14 cellular contexts compared by ENCODE assay signal in genomic region chr9:128020692-128021091, GRCh38.
DNase-seq lines count a peak whose midpoint lies in the region; ATAC-seq lines count a peak whose summit lies in the region.
"Had no signal": no experiment of that assay in that cellular context is flagged by ENCODE, and none has a peak within 500 bp of the region (broad histone marks: within the 10 kb centered on the region; RNA-seq: fewer than 3 reads in every experiment).

No MANE protein-coding gene starts in this region.

- no peak for DNase-seq in activated naive CD4-positive, alpha-beta T cell (lab: John Stamatoyannopoulos, UW)
- DNase-seq in NAMALWA (ENCODE audit: low spot score) (peak; percentile 42), NCI-H1930 (lab: John Stamatoyannopoulos, UW) (no peak), AML-193 (lab: John Stamatoyannopoulos, UW) (no peak)
- no peak for DNase-seq in effector memory CD4-positive, alpha-beta T cell
- no peak for DNase-seq in stimulated activated effector memory CD8-positive, alpha-beta T cell treated with anti-CD3 and anti-CD28 coated beads, Interleukin-12 subunit alpha, Interleukin-12 subunit beta, amount 100 ng/mL, for 72 hours (ENCODE audit: low spot score in 2 of 2)
- DNase-seq: amygdala; NCI-H2081; pancreas; SHP77; stimulated activated CD4-positive, alpha-beta T cell treated with anti-CD3 and anti-CD28 coated beads, Interleukin-4, amount 100 ng/mL, for 24 hours had no signal

- H3K36me3 ChIP-seq in effector memory CD4-positive, alpha-beta T cell (ENCODE audit: control insufficient read depth, insufficient read depth, low read length), result no peaks in the 10 kb centered on the region
- H3K36me3 ChIP-seq: pancreas had no signal

- peak overlapping the region; percentile 48 for H3K27ac Mint-ChIP-seq in activated naive CD4-positive, alpha-beta T cell treated with anti-CD3 and anti-CD28 coated beads, Interleukin-2, amount 50 U/mL, for 24 hours
- H3K27ac Mint-ChIP-seq in stimulated activated effector memory CD8-positive, alpha-beta T cell treated with anti-CD3 and anti-CD28 coated beads, Interleukin-12 subunit alpha, Interleukin-12 subunit beta, amount 100 ng/mL, for 72 hours, result peak overlapping the region; percentile 67

- H3K27me3 Mint-ChIP-seq in activated naive CD4-positive, alpha-beta T cell treated with anti-CD3 and anti-CD28 coated beads, Interleukin-2, amount 50 U/mL, for 24 hours, result no peaks in the 10 kb centered on the region

- no peak for ATAC-seq in stimulated activated effector memory CD8-positive, alpha-beta T cell treated with anti-CD3 and anti-CD28 coated beads, Interleukin-12 subunit alpha, Interleukin-12 subunit beta, amount 100 ng/mL, for 72 hours
- ATAC-seq in HG02981 (IDR thresholded peaks at IDR 0.05; ENCODE audit: unreplicated experiment), result no peak
- ATAC-seq: esophagus mucosa, pancreas had no signal

- no peaks in the 10 kb centered on the region for H3K27me3 ChIP-seq in effector memory CD4-positive, alpha-beta T cell (replicated peaks; ENCODE audit: control insufficient read depth, insufficient read depth, low read length, poor library complexity, severe bottlenecking)
- H3K27me3 ChIP-seq: pancreas had no signal

- no peaks in the 10 kb centered on the region for H3K36me3 Mint-ChIP-seq in activated naive CD4-positive, alpha-beta T cell treated with anti-CD3 and anti-CD28 coated beads, Interleukin-2, amount 50 U/mL, for 24 hours
- no peaks in the 10 kb centered on the region for H3K36me3 Mint-ChIP-seq in stimulated activated effector memory CD8-positive, alpha-beta T cell treated with anti-CD3 and anti-CD28 coated beads, Interleukin-12 subunit alpha, Interleukin-12 subunit beta, amount 100 ng/mL, for 72 hours

- peaks cover 66% of the 10 kb centered on the region for H3K4me1 Mint-ChIP-seq in activated naive CD4-positive, alpha-beta T cell treated with anti-CD3 and anti-CD28 coated beads, Interleukin-2, amount 50 U/mL, for 24 hours
- H3K4me1 Mint-ChIP-seq in stimulated activated effector memory CD8-positive, alpha-beta T cell treated with anti-CD3 and anti-CD28 coated beads, Interleukin-12 subunit alpha, Interleukin-12 subunit beta, amount 100 ng/mL, for 72 hours, result peaks cover 49% of the 10 kb centered on the region

- peak overlapping the region; percentile 14 for H3K27ac ChIP-seq in effector memory CD4-positive, alpha-beta T cell (ENCODE audit: insufficient read depth, low read length, poor library complexity, severe bottlenecking)
- H3K27ac ChIP-seq: pancreas had no signal

- H3K4me3 Mint-ChIP-seq in activated naive CD4-positive, alpha-beta T cell treated with anti-CD3 and anti-CD28 coated beads, Interleukin-2, amount 50 U/mL, for 24 hours, result no peak overlapping the region
- H3K4me3 Mint-ChIP-seq in stimulated activated effector memory CD8-positive, alpha-beta T cell treated with anti-CD3 and anti-CD28 coated beads, Interleukin-12 subunit alpha, Interleukin-12 subunit beta, amount 100 ng/mL, for 72 hours, result no peak overlapping the region

- H3K9me3 Mint-ChIP-seq in activated naive CD4-positive, alpha-beta T cell treated with anti-CD3 and anti-CD28 coated beads, Interleukin-2, amount 50 U/mL, for 24 hours, result no peaks in the 10 kb centered on the region
- no peaks in the 10 kb centered on the region for H3K9me3 Mint-ChIP-seq in stimulated activated effector memory CD8-positive, alpha-beta T cell treated with anti-CD3 and anti-CD28 coated beads, Interleukin-12 subunit alpha, Interleukin-12 subunit beta, amount 100 ng/mL, for 72 hours

- no peaks in the 10 kb centered on the region for H3K9me3 ChIP-seq in effector memory CD4-positive, alpha-beta T cell (ENCODE audit: control insufficient read depth, low read length)
- H3K9me3 ChIP-seq: pancreas had no signal

- H3K4me3 ChIP-seq in effector memory CD4-positive, alpha-beta T cell (ENCODE audit: insufficient read depth, low read depth, low read length, poor library complexity, severe bottlenecking), result no peak overlapping the region
- H3K4me3 ChIP-seq: pancreas had no signal

- H3K4me1 ChIP-seq in effector memory CD4-positive, alpha-beta T cell (ENCODE audit: control insufficient read depth, insufficient read depth, low read length, poor library complexity, severe bottlenecking), result peaks cover 45% of the 10 kb centered on the region
